In genomic region chr1:99481391-99481996, GRCh38 we compare ENCODE assay signal across 8 cellular contexts.
DNase-seq lines count a peak whose midpoint lies in the region; ATAC-seq and TF ChIP-seq lines count a peak whose summit lies in the region.

No MANE protein-coding gene starts in this region.

- H3K4me3 Mint-ChIP-seq in CD4-positive, alpha-beta memory T cell: no peak overlapping the region

- TF ChIP-seq POLR2A in adrenal gland (IDR thresholded peaks at IDR 0.05): no peak

- H3K4me3 ChIP-seq in CD4-positive, alpha-beta memory T cell (ENCODE audit: low read length in 2 of 2): no peak overlapping the region
- H3K4me3 ChIP-seq in adrenal gland (no peak overlapping the region), right cardiac atrium (ENCODE audit: low read length) (no peak overlapping the region), skeletal muscle cell (ENCODE audit: low read depth, low read length) (no peak overlapping the region)

- DNase-seq in CD4-positive, alpha-beta memory T cell: peak; percentile 17 to 53 (median 47)
- DNase-seq in NCI-H748 treated with DMSO at 0.1 percent for 48 hours (lab: John Stamatoyannopoulos, UW) (peak; percentile 4), adrenal gland (peak; percentile 36 to 76 (median 59)), right cardiac atrium (no peak), skeletal muscle cell (ENCODE audit: low read depth) (peak; percentile 19), GM19238 (ENCODE audit: insufficient read length, low spot score) (no peak)

- peaks cover 7 to 8% of the 10 kb centered on the region in 2 donors for H3K27me3 Mint-ChIP-seq in CD4-positive, alpha-beta memory T cell

- no peaks in the 10 kb centered on the region for H3K4me1 Mint-ChIP-seq in CD4-positive, alpha-beta memory T cell

- no peak overlapping the region for H3K27ac ChIP-seq in CD4-positive, alpha-beta memory T cell (ENCODE audit: low read depth, low read length)
- no peak overlapping the region for H3K27ac ChIP-seq in adrenal gland
- H3K27ac ChIP-seq in right cardiac atrium (ENCODE audit: low read length): no peak overlapping the region

- CTCF ChIA-PET in CD4-positive, alpha-beta memory T cell (lab: Charles Lee; ENCODE audit: partially characterized antibody): interaction anchor here (0.7 to 5.8 kb wide), 9 partner anchors 9 to 732 kb away, joined by 3 to 42 read pairs (median 5); no protein-coding TSS in a partner anchor

- H3K36me3 Mint-ChIP-seq in CD4-positive, alpha-beta memory T cell: no peaks in the 10 kb centered on the region

- H3K36me3 ChIP-seq in CD4-positive, alpha-beta memory T cell (ENCODE audit: insufficient read depth, low read length): no peaks in the 10 kb centered on the region
- no peaks in the 10 kb centered on the region for H3K36me3 ChIP-seq in adrenal gland (replicated peaks in 1 of 2)

- POLR2A ChIA-PET in CD4-positive, alpha-beta memory T cell (lab: Charles Lee; ENCODE audit: partially characterized antibody): no interaction called here

- no peaks in the 10 kb centered on the region for H3K4me1 ChIP-seq in CD4-positive, alpha-beta memory T cell (ENCODE audit: insufficient read depth, low read length)
- H3K4me1 ChIP-seq in adrenal gland (replicated peaks in 1 of 2) (no peaks in the 10 kb centered on the region), right cardiac atrium (ENCODE audit: control insufficient read depth, insufficient read depth, low read length) (no peaks in the 10 kb centered on the region)

- H3K27ac Mint-ChIP-seq in CD4-positive, alpha-beta memory T cell: no peak overlapping the region

- TF ChIP-seq CTCF in adrenal gland (IDR thresholded peaks at IDR 0.05): peak; percentile 60 to 84 (median 70)

- H3K9me3 Mint-ChIP-seq in CD4-positive, alpha-beta memory T cell: no peaks in the 10 kb centered on the region

- no peaks in the 10 kb centered on the region for H3K9me3 ChIP-seq in CD4-positive, alpha-beta memory T cell (ENCODE audit: control insufficient read depth in 1 of 2, low read length in 2 of 2)
- H3K9me3 ChIP-seq in adrenal gland (replicated peaks in 1 of 3): no peaks in the 10 kb centered on the region
- H3K9me3 ChIP-seq in right cardiac atrium (ENCODE audit: control insufficient read depth, low read length): no peaks in the 10 kb centered on the region

- ATAC-seq in GM18511 (IDR thresholded peaks at IDR 0.05; ENCODE audit: unreplicated experiment): peak; percentile 86
- peak; percentile 87 for ATAC-seq in HG03442 (IDR thresholded peaks at IDR 0.05; ENCODE audit: unreplicated experiment)
- ATAC-seq in right cardiac atrium: peak; percentile 52 to 59

- intact Hi-C loops in CD4-positive, alpha-beta memory T cell (cut with micrococcal nuclease): loop anchor here (1.0 kb wide), 1 partner anchor 301 kb away; no protein-coding TSS in a partner anchor
- intact Hi-C loops in adrenal gland (cut with DNase I): loop anchor here in 1 of 2 donors (5.0 to 10.0 kb wide), 2 partner anchors 223 to 299 kb away; no protein-coding TSS in a partner anchor
- intact Hi-C loops in right cardiac atrium (cut with DNase I): loop anchor here in 3 of 4 donors (5.0 to 10.0 kb wide), 4 partner anchors 223 to 304 kb away; no protein-coding TSS in a partner anchor

- no peaks in the 10 kb centered on the region for H3K27me3 ChIP-seq in CD4-positive, alpha-beta memory T cell (ENCODE audit: insufficient read depth, low read length)
- H3K27me3 ChIP-seq in adrenal gland (no peaks in the 10 kb centered on the region), right cardiac atrium (ENCODE audit: control insufficient read depth, insufficient read depth) (no peaks in the 10 kb centered on the region)

Comparison
In these comparisons a context has a peak if more than half of its experiments do, and no peak if none do; other contexts are left out.
1. DNase-seq: peak in CD4-positive, alpha-beta memory T cell (5 of 5), NCI-H748 treated with DMSO at 0.1 percent for 48 hours (single experiment), adrenal gland (7 of 7) and skeletal muscle cell (single experiment); none in right cardiac atrium (0 of 3) and GM19238 (single experiment).
2. Peak in every context shown above with its lines, with median percentiles within 50 percentile points of each other: ATAC-seq.